In the genomic region with DNA sequence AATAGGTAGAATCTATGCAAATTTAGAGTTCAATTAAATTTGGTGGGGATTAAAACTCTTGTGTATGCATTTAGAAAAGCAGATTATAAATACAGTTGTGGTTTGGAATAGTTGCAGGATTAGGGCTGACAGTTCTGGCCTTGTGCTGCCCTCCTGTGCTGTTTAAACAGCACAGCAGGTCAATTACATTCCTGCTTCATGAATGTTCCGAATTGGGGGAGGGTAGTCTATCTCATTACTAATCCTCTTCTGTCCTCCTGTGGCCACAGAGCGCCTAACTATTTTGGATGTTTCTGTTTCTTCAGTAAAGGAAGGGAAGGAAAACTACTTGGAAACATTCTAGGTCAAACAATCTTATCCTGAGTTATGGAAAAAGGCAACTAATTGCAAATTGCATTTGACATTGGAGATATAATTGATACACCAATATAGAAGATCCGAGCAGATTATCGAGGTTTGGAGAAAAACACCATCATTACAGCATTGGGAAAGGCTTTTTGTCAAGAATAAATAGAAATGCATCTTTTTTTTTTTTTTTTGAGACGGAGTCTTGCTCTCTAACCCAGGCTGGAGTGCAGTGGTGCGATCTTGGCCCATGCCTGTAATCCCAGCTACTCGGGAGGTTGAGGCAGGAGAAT, we compare ENCODE assay signal across 2 cellular contexts.
TF ChIP-seq lines count a peak whose summit lies in the region.

No MANE protein-coding gene starts in this region.

TF ChIP-seq in HCT116, 20 proteins besides CTCF, POLR2A, EP300 and RAD21:
- TF ChIP-seq, protein P1, sequence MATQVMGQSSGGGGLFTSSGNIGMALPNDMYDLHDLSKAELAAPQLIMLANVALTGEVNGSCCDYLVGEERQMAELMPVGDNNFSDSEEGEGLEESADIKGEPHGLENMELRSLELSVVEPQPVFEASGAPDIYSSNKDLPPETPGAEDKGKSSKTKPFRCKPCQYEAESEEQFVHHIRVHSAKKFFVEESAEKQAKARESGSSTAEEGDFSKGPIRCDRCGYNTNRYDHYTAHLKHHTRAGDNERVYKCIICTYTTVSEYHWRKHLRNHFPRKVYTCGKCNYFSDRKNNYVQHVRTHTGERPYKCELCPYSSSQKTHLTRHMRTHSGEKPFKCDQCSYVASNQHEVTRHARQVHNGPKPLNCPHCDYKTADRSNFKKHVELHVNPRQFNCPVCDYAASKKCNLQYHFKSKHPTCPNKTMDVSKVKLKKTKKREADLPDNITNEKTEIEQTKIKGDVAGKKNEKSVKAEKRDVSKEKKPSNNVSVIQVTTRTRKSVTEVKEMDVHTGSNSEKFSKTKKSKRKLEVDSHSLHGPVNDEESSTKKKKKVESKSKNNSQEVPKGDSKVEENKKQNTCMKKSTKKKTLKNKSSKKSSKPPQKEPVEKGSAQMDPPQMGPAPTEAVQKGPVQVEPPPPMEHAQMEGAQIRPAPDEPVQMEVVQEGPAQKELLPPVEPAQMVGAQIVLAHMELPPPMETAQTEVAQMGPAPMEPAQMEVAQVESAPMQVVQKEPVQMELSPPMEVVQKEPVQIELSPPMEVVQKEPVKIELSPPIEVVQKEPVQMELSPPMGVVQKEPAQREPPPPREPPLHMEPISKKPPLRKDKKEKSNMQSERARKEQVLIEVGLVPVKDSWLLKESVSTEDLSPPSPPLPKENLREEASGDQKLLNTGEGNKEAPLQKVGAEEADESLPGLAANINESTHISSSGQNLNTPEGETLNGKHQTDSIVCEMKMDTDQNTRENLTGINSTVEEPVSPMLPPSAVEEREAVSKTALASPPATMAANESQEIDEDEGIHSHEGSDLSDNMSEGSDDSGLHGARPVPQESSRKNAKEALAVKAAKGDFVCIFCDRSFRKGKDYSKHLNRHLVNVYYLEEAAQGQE (IDR thresholded peaks at IDR 0.05; ENCODE audit: low read depth): no peak
- TF ChIP-seq JUND (IDR thresholded peaks at IDR 0.05) (no peak), TCF7L2 (IDR thresholded peaks at IDR 0.05; ENCODE audit: borderline replicate concordance, extremely low read depth, insufficient read depth, insufficient read length) (no peak), ZBTB33 (IDR thresholded peaks at IDR 0.05; ENCODE audit: extremely low read depth, insufficient replicate concordance, low read length) (peak; percentile 30), FOSL1 (IDR thresholded peaks at IDR 0.05; ENCODE audit: low read depth) (peak; percentile 40; the same call in 1 of the 2 replicates), SP1 (IDR thresholded peaks at IDR 0.05; ENCODE audit: low read depth) (0 out of 2 replicates have a peak, but pooled peaks have one; percentile 23)

TF ChIP-seq in SK-N-SH, 30 proteins besides CTCF, POLR2A, EP300 and RAD21:
- TF ChIP-seq ZBTB33 (IDR thresholded peaks at IDR 0.05; ENCODE audit: borderline replicate concordance, low read depth) (no peak), FOXM1 (IDR thresholded peaks at IDR 0.05; ENCODE audit: low read depth) (no peak), TEAD4 (IDR thresholded peaks at IDR 0.05; ENCODE audit: borderline replicate concordance, insufficient read depth) (peak; percentile 30; the same call in 1 of the 2 replicates), JUND (IDR thresholded peaks at IDR 0.05) (peak; percentile 82), RFX5 (IDR thresholded peaks at IDR 0.05; ENCODE audit: low read length) (peak; percentile 63; the same call in 1 of the 2 replicates), GABPA (IDR thresholded peaks at IDR 0.05; ENCODE audit: low read depth) (no peak), SMC3 (IDR thresholded peaks at IDR 0.05; ENCODE audit: low read depth, low read length) (peak; percentile 99), GATA2 (CRISPR knock-in tag; IDR thresholded peaks at IDR 0.05) (no peak), RXRA (IDR thresholded peaks at IDR 0.05; ENCODE audit: borderline replicate concordance, low read depth) (peak; percentile 22; the same call in 1 of the 2 replicates), EZH2phosphoT487 (IDR thresholded peaks at IDR 0.05; ENCODE audit: borderline replicate concordance, low read depth) (no peak), MAX (IDR thresholded peaks at IDR 0.05; ENCODE audit: low read depth) (no peak), CHD2 (IDR thresholded peaks at IDR 0.05; ENCODE audit: low read length, partially characterized antibody) (peak; percentile 96), MEF2A (IDR thresholded peaks at IDR 0.05; ENCODE audit: borderline replicate concordance, low read depth) (no peak), TAF1 (IDR thresholded peaks at IDR 0.05; ENCODE audit: borderline replicate concordance, low read depth, low read length) (no peak), TCF12 (IDR thresholded peaks at IDR 0.05) (no peak), RCOR1 (IDR thresholded peaks at IDR 0.05; ENCODE audit: low read length) (peak; percentile 72; the same call in 1 of the 2 replicates), YY1 (IDR thresholded peaks at IDR 0.05; ENCODE audit: low read depth) (no peak), NFIC (IDR thresholded peaks at IDR 0.05; ENCODE audit: borderline replicate concordance) (no peak), MXI1 (IDR thresholded peaks at IDR 0.05; ENCODE audit: low read depth, low read length) (no peak), NRF1 (IDR thresholded peaks at IDR 0.05; ENCODE audit: low read depth, low read length) (no peak), USF1 (IDR thresholded peaks at IDR 0.05; ENCODE audit: borderline replicate concordance, low read depth) (no peak), POLR2AphosphoS5 (IDR thresholded peaks at IDR 0.05; ENCODE audit: low read depth, low read length) (no peak; the same call in 1 of the 2 replicates), FOXJ3 (CRISPR knock-in tag; IDR thresholded peaks at IDR 0.05) (no peak), IRF3 (IDR thresholded peaks at IDR 0.05; ENCODE audit: low read depth, low read length) (no peak; the same call in 1 of the 2 replicates), FOSL2 (IDR thresholded peaks at IDR 0.05; ENCODE audit: borderline replicate concordance, low read depth) (peak; percentile 87), SIN3A (IDR thresholded peaks at IDR 0.05; ENCODE audit: borderline replicate concordance, low read depth, low read length) (peak; percentile 71; the same call in 1 of the 2 replicates), ELF1 (IDR thresholded peaks at IDR 0.05) (0 out of 2 replicates have a peak, but pooled peaks have one; percentile 6)
- TF ChIP-seq, protein P2, sequence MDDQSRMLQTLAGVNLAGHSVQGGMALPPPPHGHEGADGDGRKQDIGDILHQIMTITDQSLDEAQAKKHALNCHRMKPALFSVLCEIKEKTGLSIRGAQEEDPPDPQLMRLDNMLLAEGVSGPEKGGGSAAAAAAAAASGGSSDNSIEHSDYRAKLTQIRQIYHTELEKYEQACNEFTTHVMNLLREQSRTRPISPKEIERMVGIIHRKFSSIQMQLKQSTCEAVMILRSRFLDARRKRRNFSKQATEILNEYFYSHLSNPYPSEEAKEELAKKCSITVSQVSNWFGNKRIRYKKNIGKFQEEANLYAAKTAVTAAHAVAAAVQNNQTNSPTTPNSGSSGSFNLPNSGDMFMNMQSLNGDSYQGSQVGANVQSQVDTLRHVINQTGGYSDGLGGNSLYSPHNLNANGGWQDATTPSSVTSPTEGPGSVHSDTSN (IDR thresholded peaks at IDR 0.05): peak; percentile 39; the same call in 1 of the 2 replicates
- TF ChIP-seq, protein P1 (IDR thresholded peaks at IDR 0.05; ENCODE audit: low read depth, low read length): 0 out of 2 replicates have a peak, but pooled peaks have one; percentile 27
- TF ChIP-seq, protein P3, sequence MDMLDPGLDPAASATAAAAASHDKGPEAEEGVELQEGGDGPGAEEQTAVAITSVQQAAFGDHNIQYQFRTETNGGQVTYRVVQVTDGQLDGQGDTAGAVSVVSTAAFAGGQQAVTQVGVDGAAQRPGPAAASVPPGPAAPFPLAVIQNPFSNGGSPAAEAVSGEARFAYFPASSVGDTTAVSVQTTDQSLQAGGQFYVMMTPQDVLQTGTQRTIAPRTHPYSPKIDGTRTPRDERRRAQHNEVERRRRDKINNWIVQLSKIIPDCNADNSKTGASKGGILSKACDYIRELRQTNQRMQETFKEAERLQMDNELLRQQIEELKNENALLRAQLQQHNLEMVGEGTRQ (IDR thresholded peaks at IDR 0.05; ENCODE audit: borderline replicate concordance, low read depth, low read length): no peak
